Comparison of ENCODE assay signal across 8 cellular contexts in genomic region chr1:21937372-21938121, GRCh38. TPM values are rescaled to one million over a fixed set of nuclear protein-coding genes. Genes with fewer than 3 reads are reported as not detected.
A peak's percentile ranks its signal among the peaks of the same experiment; 100 is the strongest.
DNase-seq lines count a peak whose midpoint lies in the region; ATAC-seq and TF ChIP-seq lines count a peak whose summit lies in the region.

No MANE protein-coding gene starts in this region.

- ATAC-seq in GM21717 (IDR thresholded peaks at IDR 0.05; ENCODE audit: unreplicated experiment) (peak; percentile 49), HG02571 (IDR thresholded peaks at IDR 0.05; ENCODE audit: unreplicated experiment) (no peak)
- peak; percentile 82 to 85 for ATAC-seq in activated CD4-positive, CD25-positive, alpha-beta regulatory T cell treated with anti-CD3 and anti-CD28 coated beads, Interleukin-2, amount 50 U/mL, for 24 hours
- ATAC-seq in central memory CD8-positive, alpha-beta T cell (replicated peaks; ENCODE audit: extremely low read depth, poor library complexity, severe bottlenecking) = peak; percentile 60

- H3K9me3 Mint-ChIP-seq in central memory CD8-positive, alpha-beta T cell = no peaks in the 10 kb centered on the region

- peaks cover 3% of the 10 kb centered on the region for H3K36me3 ChIP-seq in BJ (ENCODE audit: control insufficient read depth, insufficient read depth, low read length)

- DNase-seq in BJ (ENCODE audit: low read depth) (no peak), NCI-H1930 (lab: John Stamatoyannopoulos, UW) (peak; percentile 63 to 78), iris pigment epithelial cell (ENCODE audit: low read depth) (peak; percentile 78)
- peak in 1 of 2 donors; percentile 10 for DNase-seq in central memory CD8-positive, alpha-beta T cell (ENCODE audit: low spot score in 2 of 2)

- H3K4me3 ChIP-seq in BJ (ENCODE audit: low read depth, low read length) (peak overlapping the region; percentile 26), skin epidermis (peak overlapping the region; percentile 24 to 76 (median 35))

- CTCF ChIA-PET in BJ (lab: Yijun Ruan, JAX) = interaction anchor here (0.6 to 1.3 kb wide), 2 partner anchors 14 to 26 kb away, joined by 3 read pairs; no protein-coding TSS in a partner anchor

- POLR2A ChIA-PET in BJ (lab: Charles Lee) = no interaction called here

- TF ChIP-seq CTCF in BJ (IDR thresholded peaks at IDR 0.05; ENCODE audit: insufficient read depth, low read depth, low read length) = no peak

- peak overlapping the region in 20 of 21 experiments; percentile 33 to 89 (median 79) for H3K27ac ChIP-seq in skin epidermis

- no peaks in the 10 kb centered on the region for H3K27me3 ChIP-seq in BJ (ENCODE audit: control insufficient read depth, insufficient read depth, low read length)

- peak overlapping the region; percentile 23 for H3K27ac Mint-ChIP-seq in central memory CD8-positive, alpha-beta T cell (ENCODE audit: low read depth)

- H3K27me3 Mint-ChIP-seq in central memory CD8-positive, alpha-beta T cell = peaks cover 43% of the 10 kb centered on the region

- peaks cover 4% of the 10 kb centered on the region for H3K36me3 Mint-ChIP-seq in central memory CD8-positive, alpha-beta T cell (ENCODE audit: insufficient read depth)

- H3K4me3 Mint-ChIP-seq in central memory CD8-positive, alpha-beta T cell = peak overlapping the region; percentile 87

- peaks cover 12% of the 10 kb centered on the region for H3K4me1 Mint-ChIP-seq in central memory CD8-positive, alpha-beta T cell

RNA-seq across cellular contexts. Expression of gene HSPG2, which starts 0.4 kb away (rescaled TPM):
- 19.3 and 45.1 TPM in 2 replicates for polyA plus RNA-seq in BJ (2011; rRNA removed)
- 44.5 and 61.2 TPM in 2 replicates for polyA minus RNA-seq in BJ (2011; rRNA and poly(A)+ RNA removed)

RNA-seq across cellular contexts. Expression of gene CELA3B, which starts 39.3 kb away (rescaled TPM):
- not detected in 2 replicates for polyA plus RNA-seq in BJ (2011; rRNA removed)
- not detected in 2 replicates for polyA minus RNA-seq in BJ (2011; rRNA and poly(A)+ RNA removed)
